Comparison of ENCODE assay signal across 8 cellular contexts in the genomic region with DNA sequence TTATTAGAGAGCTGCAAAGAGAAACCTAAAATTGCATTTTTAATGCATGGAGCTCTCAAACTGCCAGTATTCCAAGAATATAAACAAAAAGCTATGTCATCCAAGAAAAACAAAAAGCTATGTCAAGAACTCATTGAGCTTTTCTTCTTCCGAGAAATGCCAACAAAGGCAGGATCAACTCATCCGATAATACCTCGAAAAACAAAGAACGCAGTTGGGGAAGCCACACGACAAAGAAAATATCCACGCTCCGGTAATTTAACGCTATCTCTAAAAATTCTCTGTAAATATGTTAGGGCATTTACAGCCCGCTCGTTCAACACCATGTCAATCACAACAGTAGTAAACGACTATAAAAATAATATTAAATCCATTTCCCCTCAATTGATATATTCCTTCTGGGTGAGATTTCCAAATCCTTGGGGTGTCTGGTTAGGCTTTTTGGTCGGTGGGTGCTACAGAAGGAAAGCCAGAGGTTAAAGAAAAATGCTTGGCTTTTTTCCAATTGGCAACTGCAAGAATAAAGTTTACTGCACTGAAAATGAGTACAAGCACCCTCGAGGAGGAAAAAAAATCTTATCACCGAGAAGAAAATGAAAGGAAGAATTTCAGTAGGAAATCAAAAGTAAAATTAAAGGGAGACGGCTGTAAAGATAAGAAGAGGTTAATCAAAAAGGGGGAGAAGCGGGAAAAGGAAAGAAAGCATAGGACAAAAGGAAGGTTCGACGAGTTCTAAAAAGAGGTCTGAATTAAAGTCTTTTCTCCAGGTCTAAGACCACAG. TPM values are rescaled to one million over a fixed set of nuclear protein-coding genes. Genes with fewer than 3 reads are reported as not detected.
A peak's percentile ranks its signal among the peaks of the same experiment; 100 is the strongest.
DNase-seq lines count a peak whose midpoint lies in the region; ATAC-seq, FAIRE-seq and TF ChIP-seq lines count a peak whose summit lies in the region.

No MANE protein-coding gene starts in this region.

- H3F3A ChIP-seq in SU-DHL-6 (ENCODE audit: insufficient read depth) = peaks cover 16% of the 10 kb centered on the region

- H3K4me2 ChIP-seq in SU-DHL-6 (ENCODE audit: low read depth, low read length, poor library complexity, severe bottlenecking) = peak overlapping the region; percentile 98

- H3K27me3 ChIP-seq in right atrium auricular region (no peaks in the 10 kb centered on the region), SU-DHL-6 (ENCODE audit: low read length) (no peaks in the 10 kb centered on the region), esophagus squamous epithelium (no peaks in the 10 kb centered on the region), pancreas (no peaks in the 10 kb centered on the region)

- H2AFZ ChIP-seq in SU-DHL-6 (ENCODE audit: low read depth, low read length, severe bottlenecking) = peak overlapping the region; percentile 83

- no peaks in the 10 kb centered on the region for H3K9me2 ChIP-seq in SU-DHL-6 (replicated peaks; ENCODE audit: insufficient read depth, low read length)

- H4K20me1 ChIP-seq in SU-DHL-6 (ENCODE audit: low read depth, low read length) = 0 out of 2 replicates have a peak, but pooled peaks cover 3% of the 10 kb centered on the region

- H3K36me3 ChIP-seq in right atrium auricular region (no peaks in the 10 kb centered on the region), SU-DHL-6 (ENCODE audit: low read length) (no peaks in the 10 kb centered on the region; the same call in 1 of the 2 replicates), esophagus squamous epithelium (no peaks in the 10 kb centered on the region), pancreas (no peaks in the 10 kb centered on the region)

- H3K9me3 ChIP-seq in right atrium auricular region (no peaks in the 10 kb centered on the region), SU-DHL-6 (ENCODE audit: insufficient read depth, low read length) (no peaks in the 10 kb centered on the region), esophagus squamous epithelium (no peaks in the 10 kb centered on the region), pancreas (no peaks in the 10 kb centered on the region)

- peak overlapping the region; percentile 74 to 76 for H3K4me3 ChIP-seq in right atrium auricular region
- peak overlapping the region; percentile 89 for H3K4me3 ChIP-seq in SU-DHL-6 (ENCODE audit: insufficient read depth, low read length, poor library complexity, severe bottlenecking)
- peak overlapping the region; percentile 41 to 93 (median 80) for H3K4me3 ChIP-seq in esophagus squamous epithelium
- H3K4me3 ChIP-seq in pancreas = peak overlapping the region; percentile 53 to 73 (median 61)

- intact Hi-C loops in left cardiac atrium (cut with DNase I) = no loop called here
- intact Hi-C loops in esophagus squamous epithelium (cut with DNase I) = no loop called here
- intact Hi-C loops in pancreas (cut with DNase I) = no loop called here

- peak overlapping the region; percentile 91 for H3K9ac ChIP-seq in SU-DHL-6 (ENCODE audit: low read length)

- ATAC-seq in left cardiac atrium = no peak
- ATAC-seq in pancreas = peak in 2 of 4 donors; percentile 2 to 3
- no peak for ATAC-seq in HG03520 (IDR thresholded peaks at IDR 0.05; ENCODE audit: unreplicated experiment)

- peaks cover 0 to 40% of the 10 kb centered on the region in 2 donors for H3K4me1 ChIP-seq in right atrium auricular region
- H3K4me1 ChIP-seq in esophagus squamous epithelium = peaks cover 7 to 51% (median 13%) of the 10 kb centered on the region in 3 donors
- H3K4me1 ChIP-seq in pancreas = peaks cover 0 to 25% (median 13%) of the 10 kb centered on the region in 3 donors

- H3K27ac ChIP-seq in right atrium auricular region (peak overlapping the region; percentile 93 to 96), SU-DHL-6 (ENCODE audit: low read depth, low read length) (peak overlapping the region; percentile 82), esophagus squamous epithelium (peak overlapping the region; percentile 90 to 98 (median 98)), pancreas (peak overlapping the region; percentile 69 to 98 (median 86))

- FAIRE-seq in pancreas (lab: Jason Lieb, UNC) = no peak

- WGBS in esophagus squamous epithelium, 2 donors = 0 to 1% methylated on average over 18 of the region's 18 CpGs
- 0% methylated on average over 18 of the region's 18 CpGs for WGBS in pancreas, 2 donors

- DNase-seq in right atrium auricular region (ENCODE audit: low spot score) (no peak), left cardiac atrium (no peak), esophagus squamous epithelium (lab: John Stamatoyannopoulos, UW) (no peak), pancreas (no peak), NK-92 (lab: John Stamatoyannopoulos, UW; ENCODE audit: unreplicated experiment) (no peak), COLO668 (lab: John Stamatoyannopoulos, UW; ENCODE audit: unreplicated experiment) (no peak)

- no peak for TF ChIP-seq POLR2A in esophagus squamous epithelium (IDR thresholded peaks at IDR 0.05)

- peaks cover 58% of the 10 kb centered on the region for H3K79me2 ChIP-seq in SU-DHL-6 (ENCODE audit: insufficient read depth, low read length)

- TF ChIP-seq CTCF in right atrium auricular region (IDR thresholded peaks at IDR 0.05) (no peak), SU-DHL-6 (IDR thresholded peaks at IDR 0.05; ENCODE audit: insufficient read depth, low read length, poor library complexity, severe bottlenecking) (no peak), esophagus squamous epithelium (IDR thresholded peaks at IDR 0.05) (no peak), pancreas (IDR thresholded peaks at IDR 0.05) (no peak)

RNA-seq across cellular contexts. Expression of a gene that starts 0.9 kb away (rescaled TPM):
- total RNA-seq in right atrium auricular region (10 to 100 TPM; 27.2 to 28.9 TPM), left cardiac atrium (10 to 100 TPM; 49.4 to 51.6 TPM), esophagus squamous epithelium (10 to 100 TPM; 34.0 to 73.1 (median 37.8) TPM), pancreas (10 to 100 TPM; 24.0 to 81.6 (median 38.6) TPM)
- polyA plus RNA-seq in pancreas = 10 to 100 TPM; 47.3 to 87.2 TPM

RNA-seq across cellular contexts. Expression of a gene that starts 10.4 kb away (rescaled TPM):
- total RNA-seq in right atrium auricular region (10 to 100 TPM; 32.7 to 63.3 TPM), left cardiac atrium (10 to 100 TPM; 57.9 to 82.0 TPM), esophagus squamous epithelium (10 to 100 TPM; 38.0 to 68.2 (median 41.6) TPM), pancreas (10 to 100 TPM; 21.1 to 38.6 (median 28.4) TPM)
- polyA plus RNA-seq in pancreas = 10 to 100 TPM in 1 of 2 donors, 1 to 10 TPM in 1; 2.9 to 11.9 TPM

RNA-seq across cellular contexts. Expression of a gene that starts 46.0 kb away (rescaled TPM):
- total RNA-seq in right atrium auricular region (10 to 100 TPM; 72.9 to 97.6 TPM), left cardiac atrium (100 to 1,000 TPM; 133 to 146 TPM), esophagus squamous epithelium (100 to 1,000 TPM; 101 to 226 (median 152) TPM), pancreas (10 to 100 TPM; 22.5 to 39.7 (median 35.9) TPM)
- polyA plus RNA-seq in pancreas = 10 to 100 TPM; 65.0 to 83.8 TPM

RNA-seq across cellular contexts. Expression of a gene that starts 54.3 kb away (rescaled TPM):
- total RNA-seq in right atrium auricular region (10 to 100 TPM; 20.3 to 21.2 TPM), left cardiac atrium (10 to 100 TPM; 25.3 to 28.9 TPM), esophagus squamous epithelium (10 to 100 TPM; 26.9 to 51.1 (median 39.9) TPM), pancreas (10 to 100 TPM; 23.7 to 35.5 (median 29.4) TPM)
- polyA plus RNA-seq in pancreas = 10 to 100 TPM; 49.1 to 51.0 TPM

RNA-seq across cellular contexts. Expression of a gene that starts 56.7 kb away (rescaled TPM):
- total RNA-seq in right atrium auricular region = 1 to 10 TPM; 9.6 to 9.9 TPM
- total RNA-seq in left cardiac atrium = 10 to 100 TPM; 10.9 to 14.4 TPM
- total RNA-seq in esophagus squamous epithelium = 10 to 100 TPM in 1 of 4 donors, 1 to 10 TPM in 3; 4.5 to 15.1 (median 8.7) TPM
- 10 to 100 TPM in 1 of 6 donors, 1 to 10 TPM in 5; 5.3 to 12.5 (median 7.2) TPM for total RNA-seq in pancreas
- polyA plus RNA-seq in pancreas = 1 to 10 TPM; 4.5 to 7.7 TPM
